8 cellular contexts compared by ENCODE assay signal in genomic region chr19:49057636-49058234, GRCh38. TPM values are rescaled to one million over a fixed set of nuclear protein-coding genes. Genes with fewer than 3 reads are reported as not detected.
DNase-seq lines count a peak whose midpoint lies in the region; ATAC-seq and TF ChIP-seq lines count a peak whose summit lies in the region.

Gene CGB7, minus strand, starts transcription at chr19:49057749. Its CDS starts 2,374 bp downstream, at chr19:49055375.

- no peaks in the 10 kb centered on the region for H3K36me3 Mint-ChIP-seq in CD8-positive, alpha-beta memory T cell
- H3K36me3 Mint-ChIP-seq in activated T-helper 1 cell treated with anti-CD3 and anti-CD28 coated beads, Interleukin-12 subunit alpha, Interleukin-12 subunit beta, Interleukin-2, Interleukin-4 antibody, amounts not matched to agents 30 ng/mL and 10 ng/mL and 1 ng/mL, durations not matched to agents 14 hours and 24 hours and 36 hours (ENCODE audit: low read depth): no peaks in the 10 kb centered on the region
- H3K36me3 Mint-ChIP-seq in neural crest cell (ENCODE audit: low read depth): no peaks in the 10 kb centered on the region

- H3K4me1 Mint-ChIP-seq in CD8-positive, alpha-beta memory T cell: peaks cover 14 to 28% (median 16%) of the 10 kb centered on the region in 3 donors
- peaks cover 18% of the 10 kb centered on the region for H3K4me1 Mint-ChIP-seq in activated T-helper 1 cell treated with anti-CD3 and anti-CD28 coated beads, Interleukin-12 subunit alpha, Interleukin-12 subunit beta, Interleukin-2, Interleukin-4 antibody, amounts not matched to agents 30 ng/mL and 10 ng/mL and 1 ng/mL, durations not matched to agents 14 hours and 24 hours and 36 hours (ENCODE audit: low read depth)
- peaks cover 10% of the 10 kb centered on the region for H3K4me1 Mint-ChIP-seq in neural crest cell

- peak within 1 kb of the TSS; percentile 66 for H3K4me3 ChIP-seq in CD8-positive, alpha-beta memory T cell (ENCODE audit: low read length)

- no peaks in the 10 kb centered on the region for H3K36me3 ChIP-seq in CD8-positive, alpha-beta memory T cell (ENCODE audit: insufficient read depth, low read length)

- H3K4me3 Mint-ChIP-seq in CD8-positive, alpha-beta memory T cell: peak within 1 kb of the TSS; percentile 60 to 94 (median 88)
- peak within 1 kb of the TSS; percentile 73 for H3K4me3 Mint-ChIP-seq in activated T-helper 1 cell treated with anti-CD3 and anti-CD28 coated beads, Interleukin-12 subunit alpha, Interleukin-12 subunit beta, Interleukin-2, Interleukin-4 antibody, amounts not matched to agents 30 ng/mL and 10 ng/mL and 1 ng/mL, durations not matched to agents 14 hours and 24 hours and 36 hours
- H3K4me3 Mint-ChIP-seq in neural crest cell: peak within 1 kb of the TSS; percentile 79

- DNase-seq in CD8-positive, alpha-beta memory T cell: peak in 4 of 5 donors; percentile 16 to 49 (median 26)
- DNase-seq in NCI-H146 (lab: John Stamatoyannopoulos, UW): peak; percentile 56
- no peak for DNase-seq in activated T-helper 1 cell treated with anti-CD3 and anti-CD28 coated beads, Interleukin-12 subunit alpha, Interleukin-12 subunit beta, Interleukin-2, Interleukin-4 antibody, amounts not matched to agents 30 ng/mL and 10 ng/mL and 1 ng/mL, durations not matched to agents 14 hours and 24 hours and 36 hours (ENCODE audit: low spot score)
- peak; percentile 41 for DNase-seq in foreskin melanocyte
- DNase-seq in neural crest cell (ENCODE audit: low read depth, low spot score): peak; percentile 68
- no peak for DNase-seq in NCI-H1694 (lab: John Stamatoyannopoulos, UW)

- no peaks in the 10 kb centered on the region for H3K9me3 ChIP-seq in CD8-positive, alpha-beta memory T cell (ENCODE audit: low read length)

- peaks cover 22% of the 10 kb centered on the region for H3K27me3 ChIP-seq in CD8-positive, alpha-beta memory T cell (ENCODE audit: insufficient read depth, low read length, poor library complexity, severe bottlenecking)

- POLR2A ChIA-PET in CD8-positive, alpha-beta memory T cell (lab: Charles Lee): no interaction called here

- intact Hi-C loops in activated T-helper 1 cell treated with anti-CD3 and anti-CD28 coated beads, Interleukin-12 subunit alpha, Interleukin-12 subunit beta, Interleukin-2, Interleukin-4 antibody, amounts not matched to agents 30 ng/mL and 10 ng/mL and 1 ng/mL, durations not matched to agents 14 hours and 24 hours and 36 hours (cut with micrococcal nuclease): loop anchor here (2.0 kb wide), 1 partner anchor 39 kb away; no protein-coding TSS in a partner anchor

- peaks cover 0 to 2% (median 0%) of the 10 kb centered on the region in 5 donors for H3K9me3 Mint-ChIP-seq in CD8-positive, alpha-beta memory T cell
- H3K9me3 Mint-ChIP-seq in activated T-helper 1 cell treated with anti-CD3 and anti-CD28 coated beads, Interleukin-12 subunit alpha, Interleukin-12 subunit beta, Interleukin-2, Interleukin-4 antibody, amounts not matched to agents 30 ng/mL and 10 ng/mL and 1 ng/mL, durations not matched to agents 14 hours and 24 hours and 36 hours: no peaks in the 10 kb centered on the region
- H3K9me3 Mint-ChIP-seq in neural crest cell: no peaks in the 10 kb centered on the region

- no peak for TF ChIP-seq CTCF in neural crest cell (conservative IDR thresholded peaks at IDR 0.05)

- peaks cover 17% of the 10 kb centered on the region for H3K4me1 ChIP-seq in CD8-positive, alpha-beta memory T cell (ENCODE audit: insufficient read depth, low read length)

- H3K27me3 Mint-ChIP-seq in CD8-positive, alpha-beta memory T cell: peaks cover 38 to 48% of the 10 kb centered on the region in 2 donors
- H3K27me3 Mint-ChIP-seq in activated T-helper 1 cell treated with anti-CD3 and anti-CD28 coated beads, Interleukin-12 subunit alpha, Interleukin-12 subunit beta, Interleukin-2, Interleukin-4 antibody, amounts not matched to agents 30 ng/mL and 10 ng/mL and 1 ng/mL, durations not matched to agents 14 hours and 24 hours and 36 hours (ENCODE audit: insufficient read depth): peaks cover 44% of the 10 kb centered on the region
- H3K27me3 Mint-ChIP-seq in neural crest cell (ENCODE audit: low read depth): peaks cover 64% of the 10 kb centered on the region

- peak within 1 kb of the TSS in 4 of 8 donors; percentile 63 to 92 (median 84) for H3K27ac Mint-ChIP-seq in CD8-positive, alpha-beta memory T cell
- H3K27ac Mint-ChIP-seq in activated T-helper 1 cell treated with anti-CD3 and anti-CD28 coated beads, Interleukin-12 subunit alpha, Interleukin-12 subunit beta, Interleukin-2, Interleukin-4 antibody, amounts not matched to agents 30 ng/mL and 10 ng/mL and 1 ng/mL, durations not matched to agents 14 hours and 24 hours and 36 hours: no peak within 1 kb of the TSS
- no peak within 1 kb of the TSS for H3K27ac Mint-ChIP-seq in neural crest cell (ENCODE audit: unreplicated experiment)

- no peak for ATAC-seq in HG02571 (IDR thresholded peaks at IDR 0.05; ENCODE audit: unreplicated experiment)
- no peak for ATAC-seq in HG03460 (IDR thresholded peaks at IDR 0.05; ENCODE audit: unreplicated experiment)

- no peak within 1 kb of the TSS for H3K27ac ChIP-seq in CD8-positive, alpha-beta memory T cell (ENCODE audit: low read depth, low read length)

- CTCF ChIA-PET in CD8-positive, alpha-beta memory T cell (lab: Charles Lee): no interaction called here

RNA-seq across cellular contexts. Expression of gene CGB7, which starts in this region (rescaled TPM):
- not detected for total RNA-seq in CD8-positive, alpha-beta memory T cell
- not detected for polyA plus RNA-seq in CD8-positive, alpha-beta memory T cell
- not detected in 2 replicates for total RNA-seq in activated T-helper 1 cell treated with anti-CD3 and anti-CD28 coated beads, Interleukin-12 subunit alpha, Interleukin-12 subunit beta, Interleukin-2, Interleukin-4 antibody, amounts not matched to agents 30 ng/mL and 10 ng/mL and 1 ng/mL, durations not matched to agents 14 hours and 24 hours and 36 hours
- total RNA-seq in neural crest cell: not detected in 2 replicates

Comparison
In these comparisons a context has a peak if more than half of its experiments do, and no peak if none do; other contexts are left out.
1. Peak in DNase-seq and H3K4me3 ChIP-seq in CD8-positive, alpha-beta memory T cell; RNA of the gene not detected or under 1 TPM.
2. Peak in DNase-seq in neural crest cell; RNA of the gene not detected or under 1 TPM.
3. DNase-seq: peak in NCI-H146 (single experiment) and foreskin melanocyte (single experiment); none in activated T-helper 1 cell treated with anti-CD3 and anti-CD28 coated beads, Interleukin-12 subunit alpha, Interleukin-12 subunit beta, Interleukin-2, Interleukin-4 antibody, amounts not matched to agents 30 ng/mL and 10 ng/mL and 1 ng/mL, durations not matched to agents 14 hours and 24 hours and 36 hours (single experiment) and NCI-H1694 (single experiment).
4. Peak in every context shown above with its lines, with median percentiles within 50 percentile points of each other: H3K4me3 Mint-ChIP-seq.